8 cellular contexts compared by ENCODE assay signal in the genomic region with DNA sequence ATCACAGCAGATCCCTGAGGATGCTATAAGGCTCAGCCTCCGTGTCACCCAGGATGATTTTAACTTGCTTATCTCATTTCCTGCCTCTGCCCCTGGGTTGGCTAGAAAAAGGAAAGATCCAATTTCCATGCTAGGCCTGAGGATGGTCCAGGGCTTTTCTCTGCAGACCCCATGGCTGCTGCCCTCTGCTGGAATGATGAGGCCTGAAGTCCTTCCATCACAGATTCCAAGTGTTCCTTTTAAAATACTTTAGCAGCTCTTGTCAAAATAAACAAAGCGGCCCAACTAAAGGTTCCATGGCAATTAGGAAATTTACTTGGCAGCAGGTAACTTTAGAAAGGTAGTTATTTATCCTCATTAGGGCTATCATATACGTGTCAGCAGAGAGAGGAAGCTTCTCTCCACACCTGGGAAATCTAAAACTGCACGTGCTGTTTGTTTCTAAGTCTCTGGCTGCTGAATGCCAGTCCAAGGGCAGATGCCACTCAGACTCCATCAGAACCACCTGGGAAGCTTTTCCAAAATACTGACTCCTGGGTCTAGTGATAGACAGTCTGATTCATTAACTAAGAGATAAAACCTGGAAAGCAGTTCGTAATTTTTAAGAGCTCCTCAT.
DNase-seq lines count a peak whose midpoint lies in the region; ATAC-seq and TF ChIP-seq lines count a peak whose summit lies in the region.

No MANE protein-coding gene starts in this region.

- ATAC-seq in HG03460 (IDR thresholded peaks at IDR 0.05; ENCODE audit: unreplicated experiment) = no peak
- ATAC-seq in HG03565 (IDR thresholded peaks at IDR 0.05; ENCODE audit: unreplicated experiment) = no peak

- DNase-seq in AG10803 (ENCODE audit: low read depth) (peak; percentile 39), HPDE6-E6E7 (ENCODE audit: extremely low spot score) (peak; percentile 17), SW480 (ENCODE audit: low spot score) (peak; percentile 23), iPS-NIHi11 (ENCODE audit: low spot score) (peak; percentile 74), mesenteric fat pad (ENCODE audit: low spot score) (no peak)
- no peak for DNase-seq in activated CD8-positive, alpha-beta memory T cell treated with anti-CD3 and anti-CD28 coated beads, Interleukin-2, amount 50 U/mL, for 48 hours

- TF ChIP-seq CTCF in AG10803 (conservative IDR thresholded peaks at IDR 0.05; ENCODE audit: low read length) = peak; percentile 61

- no peak overlapping the region for H3K4me3 ChIP-seq in AG10803 (ENCODE audit: low read length)

Comparison
In these comparisons a context has a peak if more than half of its experiments do, and no peak if none do; other contexts are left out.
1. DNase-seq: peak in AG10803 (single experiment), HPDE6-E6E7 (single experiment), SW480 (single experiment) and iPS-NIHi11 (single experiment); none in mesenteric fat pad (single experiment) and activated CD8-positive, alpha-beta memory T cell treated with anti-CD3 and anti-CD28 coated beads, Interleukin-2, amount 50 U/mL, for 48 hours (single experiment).